Comparison of ENCODE assay signal across 8 cellular contexts in genomic region chr9:127927457-127928231, GRCh38. TPM values are rescaled to one million over a fixed set of nuclear protein-coding genes. Genes with fewer than 3 reads are reported as not detected.
DNase-seq lines count a peak whose midpoint lies in the region; ATAC-seq and TF ChIP-seq lines count a peak whose summit lies in the region.

No MANE protein-coding gene starts in this region.

- CTCF ChIA-PET in HEK293T (lab: Yijun Ruan, JAX): no interaction called here

- no peak overlapping the region for H3K27ac Mint-ChIP-seq in T-helper 1 cell treated with Interleukin-12 subunit alpha and Interleukin-12 subunit beta and Interleukin-4 antibody, amounts not matched to agents 30 μg/mL and 1 μg/mL, for 36 hours
- no peak overlapping the region for H3K27ac Mint-ChIP-seq in brain

- DNase-seq in upper lobe of left lung: peak; percentile 75 to 89
- DNase-seq in 8988T: no peak
- no peak for DNase-seq in OCI-M1 (lab: John Stamatoyannopoulos, UW)
- no peak for DNase-seq in HEK293T (ENCODE audit: extremely low spot score)

- peaks cover 33% of the 10 kb centered on the region for H3K27me3 Mint-ChIP-seq in T-helper 1 cell treated with Interleukin-12 subunit alpha and Interleukin-12 subunit beta and Interleukin-4 antibody, amounts not matched to agents 30 μg/mL and 1 μg/mL, for 36 hours (ENCODE audit: low read depth)
- peaks cover 80% of the 10 kb centered on the region for H3K27me3 Mint-ChIP-seq in brain

- peak; percentile 14 to 20 for ATAC-seq in upper lobe of left lung (ENCODE audit: low FRiP score in 2 of 2)

- 10 to 13% methylated on average over 18 to 42 of the region's 48 CpGs for WGBS in upper lobe of left lung, 2 donors

- H3K36me3 Mint-ChIP-seq in T-helper 1 cell treated with Interleukin-12 subunit alpha and Interleukin-12 subunit beta and Interleukin-4 antibody, amounts not matched to agents 30 μg/mL and 1 μg/mL, for 36 hours (ENCODE audit: low read depth): no peaks in the 10 kb centered on the region
- no peaks in the 10 kb centered on the region for H3K36me3 Mint-ChIP-seq in brain

- H3K4me3 Mint-ChIP-seq in T-helper 1 cell treated with Interleukin-12 subunit alpha and Interleukin-12 subunit beta and Interleukin-4 antibody, amounts not matched to agents 30 μg/mL and 1 μg/mL, for 36 hours: peak overlapping the region; percentile 62
- H3K4me3 Mint-ChIP-seq in brain: peak overlapping the region in 4 of 5 experiments; percentile 16 to 77 (median 70)

- H3K9ac ChIP-seq in mucosa of rectum (ENCODE audit: low read depth in 1 of 2, low read length in 2 of 2): no peak overlapping the region

- TF ChIP-seq CTCF in GM12875 (IDR thresholded peaks at IDR 0.05; ENCODE audit: borderline replicate concordance, insufficient read depth, low read depth, low read length) (no peak), brain (conservative IDR thresholded peaks at IDR 0.05) (no peak), upper lobe of left lung (IDR thresholded peaks at IDR 0.05) (no peak)

- H3K9me3 ChIP-seq in mucosa of rectum (ENCODE audit: control insufficient read depth in 2 of 2, low read length in 2 of 2) (no peaks in the 10 kb centered on the region), upper lobe of left lung (no peaks in the 10 kb centered on the region)

- no peak for TF ChIP-seq EP300 in upper lobe of left lung (IDR thresholded peaks at IDR 0.05)

- H3K4me1 ChIP-seq in mucosa of rectum (ENCODE audit: control insufficient read depth in 2 of 2, insufficient read depth in 2 of 2, low read length in 2 of 2) (peaks cover 24 to 27% of the 10 kb centered on the region in 2 donors), upper lobe of left lung (peaks cover 32 to 44% (median 35%) of the 10 kb centered on the region in 4 donors)

- H3K4me1 Mint-ChIP-seq in T-helper 1 cell treated with Interleukin-12 subunit alpha and Interleukin-12 subunit beta and Interleukin-4 antibody, amounts not matched to agents 30 μg/mL and 1 μg/mL, for 36 hours (ENCODE audit: low read depth): peaks cover 18% of the 10 kb centered on the region
- H3K4me1 Mint-ChIP-seq in brain: peaks cover 20% of the 10 kb centered on the region

- H3K27me3 ChIP-seq in mucosa of rectum (ENCODE audit: control insufficient read depth in 2 of 2, insufficient read depth in 2 of 2, low read length in 2 of 2) (peaks cover 32 to 45% of the 10 kb centered on the region in 2 donors), upper lobe of left lung (peaks cover 0 to 12% (median 5%) of the 10 kb centered on the region in 4 donors)

- H3K27ac ChIP-seq in mucosa of rectum (ENCODE audit: low read depth in 2 of 2, low read length in 2 of 2) (no peak overlapping the region), upper lobe of left lung (peak overlapping the region in 1 of 4 donors; percentile 52)

- no peak for TF ChIP-seq POLR2A in upper lobe of left lung (IDR thresholded peaks at IDR 0.05)

- no peaks in the 10 kb centered on the region for H3K9me3 Mint-ChIP-seq in T-helper 1 cell treated with Interleukin-12 subunit alpha and Interleukin-12 subunit beta and Interleukin-4 antibody, amounts not matched to agents 30 μg/mL and 1 μg/mL, for 36 hours
- H3K9me3 Mint-ChIP-seq in brain: no peaks in the 10 kb centered on the region

- H3K36me3 ChIP-seq in mucosa of rectum (ENCODE audit: control insufficient read depth in 2 of 2, insufficient read depth in 2 of 2, low read length in 2 of 2) (no peaks in the 10 kb centered on the region), upper lobe of left lung (no peaks in the 10 kb centered on the region)

- POLR2A ChIA-PET in HEK293T (lab: Yijun Ruan, JAX): no interaction called here

- H3K4me3 ChIP-seq in GM12875 (ENCODE audit: low read depth, low read length) (peak overlapping the region; percentile 37), mucosa of rectum (ENCODE audit: low read length in 2 of 2) (peak overlapping the region; percentile 7 to 33), upper lobe of left lung (peak overlapping the region in 3 of 4 donors; percentile 40 to 49 (median 42))

TF ChIP-seq in HEK293T, 16 proteins besides CTCF, POLR2A, EP300 and RAD21:
- no peak for TF ChIP-seq L3MBTL2 (conservative IDR thresholded peaks at IDR 0.05)
- no peak for TF ChIP-seq NFRKB (IDR thresholded peaks at IDR 0.05)
- TF ChIP-seq SP1 (IDR thresholded peaks at IDR 0.05): no peak
- TF ChIP-seq ARNT (IDR thresholded peaks at IDR 0.05): no peak
- no peak for TF ChIP-seq SUZ12 (IDR thresholded peaks at IDR 0.05)
- TF ChIP-seq TARDBP (IDR thresholded peaks at IDR 0.05): no peak
- no peak for TF ChIP-seq ZNF384 (IDR thresholded peaks at IDR 0.05)
- TF ChIP-seq FOXK2 (IDR thresholded peaks at IDR 0.05): no peak
- no peak for TF ChIP-seq LEF1 (IDR thresholded peaks at IDR 0.05; ENCODE audit: borderline replicate concordance)
- TF ChIP-seq ELF4 (IDR thresholded peaks at IDR 0.05): no peak
- TF ChIP-seq BHLHE40 (IDR thresholded peaks at IDR 0.05; ENCODE audit: borderline replicate concordance): no peak

RNA-seq across cellular contexts. Expression of gene PIP5KL1, which starts 2.9 kb away (rescaled TPM):
- 2.4 TPM for polyA plus RNA-seq in brain (ENCODE audit: insufficient read depth, low read depth, low replicate concordance)
- 10 to 100 TPM in 3 of 6 donors, 1 to 10 TPM in 3; 4.1 to 38.8 (median 10.0) TPM for total RNA-seq in upper lobe of left lung

RNA-seq across cellular contexts. Expression of gene DPM2, which starts 10.0 kb away (rescaled TPM):
- polyA plus RNA-seq in brain (ENCODE audit: insufficient read depth, low read depth, low replicate concordance): 144 TPM
- 10 to 100 TPM; 20.1 to 40.7 (median 25.6) TPM for total RNA-seq in upper lobe of left lung

RNA-seq across cellular contexts. Expression of gene ST6GALNAC4, which starts 10.8 kb away (rescaled TPM):
- polyA plus RNA-seq in brain (ENCODE audit: insufficient read depth, low read depth, low replicate concordance): 19.2 TPM
- total RNA-seq in upper lobe of left lung: 100 to 1,000 TPM in 1 of 6 donors, 10 to 100 TPM in 5; 41.3 to 105 (median 56.2) TPM

RNA-seq across cellular contexts. Expression of gene ST6GALNAC6, which starts 28.2 kb away (rescaled TPM):
- polyA plus RNA-seq in brain (ENCODE audit: insufficient read depth, low read depth, low replicate concordance): 83.6 TPM
- 100 to 1,000 TPM in 1 of 6 donors, 10 to 100 TPM in 5; 67.3 to 117 (median 85.2) TPM for total RNA-seq in upper lobe of left lung

RNA-seq across cellular contexts. Expression of gene AK1, which starts 50.2 kb away (rescaled TPM):
- 245 TPM for polyA plus RNA-seq in brain (ENCODE audit: insufficient read depth, low read depth, low replicate concordance)
- total RNA-seq in upper lobe of left lung: 100 to 1,000 TPM; 106 to 239 (median 161) TPM

Comparison
In these comparisons a context has a peak if more than half of its experiments do, and no peak if none do; other contexts are left out.
1. DNase-seq: peak in upper lobe of left lung (2 of 2); none in 8988T (single experiment), OCI-M1 (single experiment) and HEK293T (single experiment).
2. Peak in every context shown above with its lines, with median percentiles within 50 percentile points of each other: H3K4me3 ChIP-seq.